24 cellular contexts compared by ENCODE assay signal in the genomic region with DNA sequence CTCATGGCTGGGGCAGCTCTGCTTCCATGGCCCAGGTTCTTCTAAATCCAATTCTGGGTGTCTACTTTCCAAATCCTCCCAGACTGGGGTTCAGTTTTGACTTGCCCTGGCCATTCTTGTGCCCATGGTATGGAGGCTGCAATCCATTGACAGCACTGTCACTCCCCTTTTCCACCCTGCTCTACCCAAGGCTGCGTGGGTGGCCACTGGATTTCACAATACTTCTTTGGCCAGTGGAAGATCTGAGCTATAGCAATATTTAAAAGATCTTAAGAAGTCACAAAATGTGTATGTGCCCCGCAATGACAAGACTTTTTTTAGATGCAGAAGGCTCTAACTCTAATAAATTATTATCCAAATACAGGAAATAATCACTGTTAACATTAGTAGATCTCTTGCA.
DNase-seq lines count a peak whose midpoint lies in the region; ATAC-seq, FAIRE-seq and TF ChIP-seq lines count a peak whose summit lies in the region.
"Had no signal": no experiment of that assay in that cellular context is flagged by ENCODE, and none has a peak within 500 bp of the region (broad histone marks: within the 10 kb centered on the region; RNA-seq: fewer than 3 reads in every experiment).

No MANE protein-coding gene starts in this region.

- DNase-seq in CD1c-positive myeloid dendritic cell (ENCODE audit: extremely low spot score) (peak; percentile 4), IMR-90 (no peak), astrocyte (ENCODE audit: low read depth) (no peak), neuronal stem cell (ENCODE audit: low spot score) (no peak), cerebellar cortex (ENCODE audit: low spot score) (no peak), smooth muscle cell (lab: John Stamatoyannopoulos, UW; ENCODE audit: unreplicated experiment) (no peak)
- DNase-seq: 8988T; ACHN; BE2C; C1 segment of cervical spinal cord; Caco-2; Calu3; CD4-positive, alpha-beta T cell; CD8-positive, alpha-beta T cell; DMS79 treated with DMSO at 0.1 percent for 48 hours; GF-D8 had no signal

- H3K27ac ChIP-seq in IMR-90 (ENCODE audit: insufficient read depth, low read length), result no peak overlapping the region
- no peak overlapping the region for H3K27ac ChIP-seq in astrocyte (ENCODE audit: low read depth, low read length)
- no peak overlapping the region for H3K27ac ChIP-seq in neuronal stem cell (replicated peaks; ENCODE audit: low read length)
- no peak overlapping the region for H3K27ac ChIP-seq in smooth muscle cell (ENCODE audit: low read depth)
- H3K27ac ChIP-seq: BLaER1 had no signal

- H3K27ac Mint-ChIP-seq in astrocyte (ENCODE audit: unreplicated experiment), result peak overlapping the region; percentile 67
- H3K27ac Mint-ChIP-seq: CD14-positive monocyte; CD4-positive, alpha-beta T cell; CD8-positive, alpha-beta T cell had no signal

- FAIRE-seq in astrocyte (lab: Jason Lieb, UNC), result no peak
- FAIRE-seq: A204.1, D721Med, G401.6, GM12891, GM19239 had no signal

- no TSS peak for BruUV-seq in IMR-90 (replicated peaks; lab: Mats Ljungman, UMichigan)

- TF ChIP-seq RAD21 in IMR-90 (IDR thresholded peaks at IDR 0.05; ENCODE audit: low read length), result no peak

- no peaks in the 10 kb centered on the region for H3K4me1 ChIP-seq in IMR-90 (ENCODE audit: control insufficient read depth, insufficient read depth, low read length)
- H3K4me1 ChIP-seq in astrocyte (ENCODE audit: insufficient read depth, low read length), result no peaks in the 10 kb centered on the region
- peaks cover 0 to 16% of the 10 kb centered on the region in 2 donors for H3K4me1 ChIP-seq in neuronal stem cell (ENCODE audit: control insufficient read depth in 2 of 2, insufficient read depth in 1 of 2, low read depth in 1 of 2, low read length in 2 of 2)
- H3K4me1 ChIP-seq in smooth muscle cell (ENCODE audit: low read depth), result peaks cover 6% of the 10 kb centered on the region
- H3K4me1 ChIP-seq: BLaER1, Caco-2 had no signal

- H3K4me3 ChIP-seq in IMR-90 (ENCODE audit: insufficient read depth, low read depth, low read length) (no peak overlapping the region), astrocyte (ENCODE audit: insufficient read depth, low read depth, low read length) (no peak overlapping the region), neuronal stem cell (ENCODE audit: low read length in 2 of 2) (no peak overlapping the region), smooth muscle cell (no peak overlapping the region)
- H3K4me3 ChIP-seq: BLaER1 had no signal

- H3K4me1 Mint-ChIP-seq in astrocyte (ENCODE audit: low read depth, unreplicated experiment), result peaks cover 6% of the 10 kb centered on the region
- H3K4me1 Mint-ChIP-seq: CD14-positive monocyte had no signal

- H2BK20ac ChIP-seq in IMR-90 (ENCODE audit: low read depth, low read length), result no peak overlapping the region

- no peaks in the 10 kb centered on the region for H3K27me3 ChIP-seq in IMR-90 (ENCODE audit: control insufficient read depth, insufficient read depth, low read length)
- no peaks in the 10 kb centered on the region for H3K27me3 ChIP-seq in astrocyte (ENCODE audit: insufficient read depth, low read length)
- no peaks in the 10 kb centered on the region for H3K27me3 ChIP-seq in neuronal stem cell (ENCODE audit: control insufficient read depth in 3 of 3, insufficient read depth in 3 of 3, low read depth in 1 of 3, low read length in 3 of 3)
- H3K27me3 ChIP-seq in smooth muscle cell (ENCODE audit: low read depth), result peaks cover 23% of the 10 kb centered on the region
- H3K27me3 ChIP-seq: BE2C, BLaER1 had no signal

- H2BK120ac ChIP-seq in IMR-90 (ENCODE audit: low read depth, low read length) (no peak overlapping the region), neuronal stem cell (ENCODE audit: low read depth, low read length) (no peak overlapping the region)

- no CpG with 5 or more reads among the region's 2 CpGs for WGBS in IMR-90 (ENCODE audit: extremely low coverage in 2 of 2, insufficient read length in 1 of 2), 2 experiments
- no CpG with 5 or more reads among the region's 2 CpGs for WGBS in neuronal stem cell (ENCODE audit: extremely low coverage in 2 of 2, insufficient read length in 2 of 2, insufficient replicate concordance in 1 of 2), 2 donors
- WGBS in smooth muscle cell (ENCODE audit: low lambda C conversion rate), result 93% methylated on average over 2 of the region's 2 CpGs

- H3K36me3 Mint-ChIP-seq in astrocyte (ENCODE audit: low read depth, unreplicated experiment), result no peaks in the 10 kb centered on the region
- H3K36me3 Mint-ChIP-seq: CD14-positive monocyte; CD8-positive, alpha-beta T cell had no signal

- H2BK15ac ChIP-seq in IMR-90 (ENCODE audit: low read depth, low read length) (no peak overlapping the region), neuronal stem cell (ENCODE audit: low read length) (no peak overlapping the region)

- POLR2A ChIA-PET in IMR-90 (lab: Charles Lee; ENCODE audit: unreplicated experiment), result no interaction called here

- H3K14ac ChIP-seq in IMR-90 (replicated peaks; ENCODE audit: low read depth, low read length) (no peak overlapping the region), neuronal stem cell (ENCODE audit: low read length) (peak overlapping the region; percentile 9)

- H3K9ac ChIP-seq in IMR-90 (ENCODE audit: low read depth, low read length) (no peak overlapping the region), astrocyte (ENCODE audit: low read length) (no peak overlapping the region), neuronal stem cell (ENCODE audit: low read depth, low read length, poor library complexity) (no peak overlapping the region), smooth muscle cell (ENCODE audit: low read depth) (no peak overlapping the region)
- H3K9ac ChIP-seq: BLaER1 had no signal

- H3K9me1 ChIP-seq in IMR-90 (ENCODE audit: insufficient read depth, low read length), result no peaks in the 10 kb centered on the region

- H4K20me1 ChIP-seq in IMR-90 (ENCODE audit: insufficient read depth, low read length) (no peaks in the 10 kb centered on the region), astrocyte (ENCODE audit: insufficient read depth, low read length) (no peaks in the 10 kb centered on the region), smooth muscle cell (ENCODE audit: low read depth) (no peaks in the 10 kb centered on the region)
- H4K20me1 ChIP-seq: BLaER1 had no signal

- H3K23ac ChIP-seq in IMR-90 (ENCODE audit: low read depth, low read length) (no peak overlapping the region), neuronal stem cell (ENCODE audit: low read depth, low read length, poor library complexity) (no peak overlapping the region)

- H2BK12ac ChIP-seq in neuronal stem cell (ENCODE audit: low read length), result no peak overlapping the region

- no peak for ATAC-seq in IMR-90 (ENCODE audit: low read depth)
- no peak for ATAC-seq in HG03565 (IDR thresholded peaks at IDR 0.05; ENCODE audit: unreplicated experiment)
- ATAC-seq: CD8-positive, alpha-beta T cell had no signal

- H2AFZ ChIP-seq in IMR-90 (replicated peaks; ENCODE audit: low read length, poor library complexity), result no peak overlapping the region
- no peak overlapping the region for H2AFZ ChIP-seq in astrocyte (ENCODE audit: low read depth, low read length)
- H2AFZ ChIP-seq in neuronal stem cell (ENCODE audit: low read length), result no peak overlapping the region
- no peak overlapping the region for H2AFZ ChIP-seq in smooth muscle cell (ENCODE audit: low read depth)

- H3K4me2 ChIP-seq in IMR-90 (ENCODE audit: low read depth, low read length) (no peak overlapping the region), astrocyte (ENCODE audit: low read length) (no peak overlapping the region), neuronal stem cell (ENCODE audit: insufficient read depth, low read length, poor library complexity, severe bottlenecking) (no peak overlapping the region), smooth muscle cell (no peak overlapping the region)
- H3K4me2 ChIP-seq: BLaER1 had no signal

- H3K9me3 ChIP-seq in IMR-90 (ENCODE audit: control insufficient read depth, insufficient read depth, low read length), result no peaks in the 10 kb centered on the region
- H3K9me3 ChIP-seq in astrocyte (ENCODE audit: insufficient read depth, low read depth, low read length), result no peaks in the 10 kb centered on the region
- H3K9me3 ChIP-seq in neuronal stem cell (replicated peaks in 1 of 2; ENCODE audit: control insufficient read depth in 2 of 2, insufficient read depth in 1 of 2, low read depth in 1 of 2, low read length in 2 of 2), result no peaks in the 10 kb centered on the region
- no peaks in the 10 kb centered on the region for H3K9me3 ChIP-seq in smooth muscle cell (replicated peaks; ENCODE audit: low read depth)
- H3K9me3 ChIP-seq: BE2C, Caco-2 had no signal

- TF ChIP-seq CTCF in IMR-90 (conservative IDR thresholded peaks at IDR 0.05; ENCODE audit: low read depth, low read length), result no peak
- TF ChIP-seq CTCF in astrocyte (IDR thresholded peaks at IDR 0.05; ENCODE audit: insufficient read depth, low read depth, low read length), result no peak
- no peak for TF ChIP-seq CTCF in smooth muscle cell (IDR thresholded peaks at IDR 0.05; ENCODE audit: borderline replicate concordance, insufficient read depth, poor library complexity, severe bottlenecking)

- intact Hi-C loops in IMR-90 (cut with micrococcal nuclease), result no loop called here

- no peak overlapping the region for H3K4ac ChIP-seq in IMR-90 (ENCODE audit: low read depth, low read length)
- H3K4ac ChIP-seq in neuronal stem cell (ENCODE audit: low read length), result no peak overlapping the region

- in situ Hi-C loops in IMR-90 (cut with MboI; ENCODE audit: low sequenced_read_pairs), result no loop called here

- no peaks in the 10 kb centered on the region for H3K9me3 Mint-ChIP-seq in astrocyte (ENCODE audit: unreplicated experiment)
- H3K9me3 Mint-ChIP-seq: CD14-positive monocyte; CD4-positive, alpha-beta T cell; CD8-positive, alpha-beta T cell had no signal

- TF ChIP-seq POLR2A in IMR-90 (IDR thresholded peaks at IDR 0.05; ENCODE audit: low read depth, low read length), result no peak

- no peak overlapping the region for H4K5ac ChIP-seq in IMR-90 (ENCODE audit: low read depth, low read length)

- H3K56ac ChIP-seq in IMR-90 (ENCODE audit: extremely low read depth, insufficient read depth, low read length), result no peak overlapping the region

- H2AK5ac ChIP-seq in IMR-90 (ENCODE audit: low read depth, low read length) (no peak overlapping the region), neuronal stem cell (ENCODE audit: low read depth, low read length) (no peak overlapping the region)

- CTCF ChIA-PET in IMR-90 (lab: Yijun Ruan, JAX), result no interaction called here

- no peak overlapping the region for H3K4me3 Mint-ChIP-seq in astrocyte (ENCODE audit: unreplicated experiment)
- H3K4me3 Mint-ChIP-seq: CD14-positive monocyte; CD4-positive, alpha-beta T cell; CD8-positive, alpha-beta T cell had no signal

- H2AK9ac ChIP-seq in IMR-90 (replicated peaks; ENCODE audit: low read depth, low read length, poor library complexity), result no peak overlapping the region

- no peak overlapping the region for H3K18ac ChIP-seq in IMR-90 (ENCODE audit: low read depth, low read length)
- H3K18ac ChIP-seq in neuronal stem cell (ENCODE audit: low read length), result no peak overlapping the region

- no peaks in the 10 kb centered on the region for H3K79me2 ChIP-seq in astrocyte (ENCODE audit: insufficient read depth, low read length)
- H3K79me2 ChIP-seq in smooth muscle cell (ENCODE audit: low read depth), result no peaks in the 10 kb centered on the region

- no peaks in the 10 kb centered on the region for H3F3A ChIP-seq in smooth muscle cell (ENCODE audit: low read depth)

- H4K91ac ChIP-seq in IMR-90 (ENCODE audit: insufficient read depth, low read depth, low read length) (no peak overlapping the region), neuronal stem cell (ENCODE audit: low read depth, low read length, poor library complexity) (no peak overlapping the region)

- dilution Hi-C loops in IMR-90 (cut with HindIII; ENCODE audit: low sequenced_read_pairs, unreplicated experiment), result no loop called here

- H2BK5ac ChIP-seq in IMR-90 (ENCODE audit: low read depth, low read length, poor library complexity, severe bottlenecking) (no peak overlapping the region), neuronal stem cell (ENCODE audit: low read length) (no peak overlapping the region)

- no peak overlapping the region for H4K8ac ChIP-seq in IMR-90 (ENCODE audit: low read depth in 2 of 2, low read length in 2 of 2)
- no peak overlapping the region for H4K8ac ChIP-seq in neuronal stem cell (ENCODE audit: low read depth, low read length)

- H3K36me3 ChIP-seq in IMR-90 (ENCODE audit: control insufficient read depth, insufficient read depth, low read length), result no peaks in the 10 kb centered on the region
- H3K36me3 ChIP-seq in astrocyte (ENCODE audit: insufficient read depth, low read length), result no peaks in the 10 kb centered on the region
- H3K36me3 ChIP-seq in neuronal stem cell (replicated peaks in 1 of 2; ENCODE audit: control insufficient read depth in 2 of 2, insufficient read depth in 2 of 2, low read length in 2 of 2), result no peaks in the 10 kb centered on the region
- H3K36me3 ChIP-seq in smooth muscle cell (ENCODE audit: low read depth), result no peaks in the 10 kb centered on the region
- H3K36me3 ChIP-seq: BE2C, BLaER1 had no signal

- no peaks in the 10 kb centered on the region for H3K79me1 ChIP-seq in IMR-90 (ENCODE audit: low read depth in 1 of 2, low read length in 2 of 2)
- no peaks in the 10 kb centered on the region for H3K79me1 ChIP-seq in neuronal stem cell (ENCODE audit: low read depth, low read length)

- peaks cover 44% of the 10 kb centered on the region for H3K27me3 Mint-ChIP-seq in astrocyte (ENCODE audit: low read depth, unreplicated experiment)
